ENCODE assay signal across 21 cellular contexts in the genomic region with DNA sequence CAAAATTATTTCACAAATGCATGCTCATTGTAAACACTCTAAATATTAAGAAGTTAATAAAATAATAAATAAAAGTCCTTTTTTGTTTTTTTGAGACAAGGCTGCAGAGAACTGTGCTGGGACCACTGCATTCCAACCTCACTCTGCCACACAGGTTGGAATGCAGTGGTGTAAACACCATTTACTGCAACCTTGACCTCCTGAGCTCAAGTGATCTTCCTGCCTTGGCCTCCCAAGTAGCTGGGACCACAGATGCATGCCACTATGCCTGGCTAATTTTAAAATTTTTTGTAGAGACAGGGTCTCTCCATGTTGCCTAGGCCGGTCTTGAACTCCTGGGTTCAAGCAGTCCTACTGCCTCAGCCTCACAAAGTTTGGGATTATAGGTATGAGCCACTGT.
DNase-seq lines count a peak whose midpoint lies in the region; ATAC-seq, FAIRE-seq and TF ChIP-seq lines count a peak whose summit lies in the region.
"Had no signal": no experiment of that assay in that cellular context is flagged by ENCODE, and none has a peak within 500 bp of the region (broad histone marks: within the 10 kb centered on the region; RNA-seq: fewer than 3 reads in every experiment).

No MANE protein-coding gene starts in this region.

- TF ChIP-seq EP300 in HepG2 (IDR thresholded peaks at IDR 0.05; ENCODE audit: low read depth in 2 of 2, low read length in 2 of 2), result no peak
- no peak for TF ChIP-seq EP300 in HepG2 (CRISPR knock-in tag; IDR thresholded peaks at IDR 0.05; ENCODE audit: borderline replicate concordance)
- TF ChIP-seq EP300 in H1 (IDR thresholded peaks at IDR 0.05; ENCODE audit: borderline replicate concordance in 1 of 2, low read depth in 2 of 2, low read length in 2 of 2), result no peak

- H3K36me3 ChIP-seq in HepG2 (replicated peaks in 1 of 2; ENCODE audit: control insufficient read depth in 1 of 2, insufficient read depth in 2 of 2, low read length in 2 of 2), result no peaks in the 10 kb centered on the region
- no peaks in the 10 kb centered on the region for H3K36me3 ChIP-seq in right lobe of liver
- H3K36me3 ChIP-seq in SJSA1, result no peaks in the 10 kb centered on the region
- no peaks in the 10 kb centered on the region; a peak in 1 of 8 replicates for H3K36me3 ChIP-seq in H1 (ENCODE audit: control insufficient read depth in 2 of 4, insufficient read depth in 4 of 4, low read length in 3 of 4)

- H2AK5ac ChIP-seq in H1 (ENCODE audit: low read depth, low read length), result no peak overlapping the region

- CTCF ChIA-PET in HepG2 (lab: Yijun Ruan, JAX; ENCODE audit: low intra/inter-chr PET ratio, low total read pairs) (no interaction called here), H1 (lab: Charles Lee; ENCODE audit: partially characterized antibody) (no interaction called here)
- CTCF ChIA-PET in activated CD4-positive, alpha-beta memory T cell treated with anti-CD3 and anti-CD28 coated beads for 36 hours (lab: Charles Lee), result no interaction called here

- peak; percentile 74 for ATAC-seq in HepG2
- no peak for ATAC-seq in right lobe of liver
- ATAC-seq in HG03442 (IDR thresholded peaks at IDR 0.05; ENCODE audit: unreplicated experiment), result no peak
- no peak for ATAC-seq in activated naive CD8-positive, alpha-beta T cell treated with anti-CD3 and anti-CD28 coated beads, Interleukin-2, amount 50 U/mL, for 24 hours
- ATAC-seq: A549, HCT116 had no signal

- no peak overlapping the region for H3K27ac Mint-ChIP-seq in activated CD4-positive, alpha-beta memory T cell treated with anti-CD3 and anti-CD28 coated beads for 36 hours
- no peak overlapping the region for H3K27ac Mint-ChIP-seq in activated naive CD8-positive, alpha-beta T cell treated with anti-CD3 and anti-CD28 coated beads, Interleukin-2, amount 50 U/mL, for 24 hours
- H3K27ac Mint-ChIP-seq: CD4-positive, alpha-beta T cell; HFFc6; IgD-negative memory B cell had no signal

- H3K9me3 Mint-ChIP-seq in activated CD4-positive, alpha-beta memory T cell treated with anti-CD3 and anti-CD28 coated beads for 36 hours, result peaks cover 7% of the 10 kb centered on the region
- no peaks in the 10 kb centered on the region for H3K9me3 Mint-ChIP-seq in activated naive CD8-positive, alpha-beta T cell treated with anti-CD3 and anti-CD28 coated beads, Interleukin-2, amount 50 U/mL, for 24 hours
- H3K9me3 Mint-ChIP-seq: CD4-positive, alpha-beta T cell; HFFc6; IgD-negative memory B cell had no signal

- H3K4me3 ChIP-seq in HepG2 (replicated peaks in 1 of 3; ENCODE audit: insufficient read depth in 1 of 3, low read depth in 2 of 3, low read length in 3 of 3) (no peak overlapping the region), right lobe of liver (no peak overlapping the region), SJSA1 (no peak overlapping the region), H1 (ENCODE audit: extremely low read depth in 1 of 4, insufficient read depth in 2 of 4, low read depth in 3 of 4, low read length in 4 of 4) (no peak overlapping the region)
- H3K4me3 ChIP-seq: A549 had no signal

- no peaks in the 10 kb centered on the region for H3K27me3 Mint-ChIP-seq in activated CD4-positive, alpha-beta memory T cell treated with anti-CD3 and anti-CD28 coated beads for 36 hours
- no peaks in the 10 kb centered on the region for H3K27me3 Mint-ChIP-seq in activated naive CD8-positive, alpha-beta T cell treated with anti-CD3 and anti-CD28 coated beads, Interleukin-2, amount 50 U/mL, for 24 hours
- H3K27me3 Mint-ChIP-seq: CD4-positive, alpha-beta T cell; IgD-negative memory B cell had no signal

- TF ChIP-seq POLR2A in HepG2 (IDR thresholded peaks at IDR 0.05; ENCODE audit: insufficient read depth in 1 of 2, low read depth in 2 of 2, low read length in 2 of 2) (no peak), right lobe of liver (IDR thresholded peaks at IDR 0.05) (no peak), H1 (IDR thresholded peaks at IDR 0.05; ENCODE audit: control extremely low read depth in 1 of 2, low read depth in 2 of 2, low read length in 2 of 2) (no peak)

- intact Hi-C loops in HepG2 (cut with micrococcal nuclease; ENCODE audit: unreplicated experiment) (no loop called here), right lobe of liver (cut with DNase I) (no loop called here)
- intact Hi-C loops in activated CD4-positive, alpha-beta memory T cell treated with anti-CD3 and anti-CD28 coated beads for 36 hours (cut with micrococcal nuclease), result no loop called here

- no peak overlapping the region for H4K8ac ChIP-seq in H1 (ENCODE audit: extremely low read depth, insufficient read depth, low read length)

- in situ Hi-C loops in HepG2 (cut with HindIII; ENCODE audit: extremely low pct_ligation_motif_present, low pct_unique_long_range_greater_than_20kb), result no loop called here

- TF ChIP-seq RAD21 in HepG2 (CRISPR knock-in tag; IDR thresholded peaks at IDR 0.05), result no peak
- TF ChIP-seq RAD21 in H1 (IDR thresholded peaks at IDR 0.05 in 1 of 2, conservative IDR thresholded peaks at IDR 0.05 in 1 of 2; ENCODE audit: low read depth in 2 of 2, low read length in 2 of 2), result no peak

- 8% methylated on average over 1 of the region's 1 CpG for WGBS in HepG2 (ENCODE audit: low lambda C conversion rate)
- WGBS in right lobe of liver (ENCODE audit: insufficient coverage, low coverage, low lambda C conversion rate, missing lambda C conversion rate), result 91% methylated on average over 1 of the region's 1 CpG
- 92% methylated on average over 1 of the region's 1 CpG; no CpG with 5 or more reads in 1 of the 2 experiments for WGBS in H1 (ENCODE audit: extremely low coverage in 1 of 2, insufficient coverage in 1 of 2, insufficient read length in 1 of 2, insufficient replicate concordance in 2 of 2, low coverage in 1 of 2, low lambda C conversion rate in 2 of 2, missing lambda C conversion rate in 1 of 2), 2 experiments

- H3K23ac ChIP-seq in H1 (ENCODE audit: insufficient read length), result no peak overlapping the region

- no peaks in the 10 kb centered on the region for H3K23me2 ChIP-seq in H1 (ENCODE audit: low read depth, low read length)

- H3K9ac ChIP-seq in HepG2 (ENCODE audit: insufficient read depth, low read depth, low read length) (no peak overlapping the region), H1 (replicated peaks in 1 of 4; ENCODE audit: extremely low read depth in 1 of 4, low read depth in 3 of 4, low read length in 3 of 4) (no peak overlapping the region)

- no peak overlapping the region for H3K18ac ChIP-seq in H1 (ENCODE audit: extremely low read depth, low read length)

- POLR2A ChIA-PET in HepG2 (lab: Yijun Ruan, JAX) (no interaction called here), H1 (lab: Charles Lee; ENCODE audit: partially characterized antibody) (no interaction called here)
- POLR2A ChIA-PET in activated CD4-positive, alpha-beta memory T cell treated with anti-CD3 and anti-CD28 coated beads for 36 hours (lab: Charles Lee), result no interaction called here

- H3K79me1 ChIP-seq in H1 (ENCODE audit: low read depth, low read length), result no peaks in the 10 kb centered on the region

- H3K14ac ChIP-seq in H1 (ENCODE audit: insufficient read length), result no peak overlapping the region

- no peak overlapping the region for H2BK120ac ChIP-seq in H1 (replicated peaks; ENCODE audit: low read depth, low read length)

- H3K4me2 ChIP-seq in HepG2 (ENCODE audit: low read depth, low read length), result no peak overlapping the region
- H3K4me2 ChIP-seq in H1 (ENCODE audit: insufficient read depth in 1 of 2, low read depth in 2 of 2, low read length in 2 of 2), result no peak overlapping the region
- H3K4me2 ChIP-seq: A549 had no signal

- H3K27ac ChIP-seq in HepG2 (ENCODE audit: extremely low read length, insufficient read depth, low read length), result no peak overlapping the region
- no peak overlapping the region for H3K27ac ChIP-seq in right lobe of liver
- peak overlapping the region; percentile 67 for H3K27ac ChIP-seq in SJSA1
- H3K27ac ChIP-seq in H1 (ENCODE audit: low read depth, low read length), result no peak overlapping the region
- H3K27ac ChIP-seq: 22Rv1, A549, C4-2B had no signal

- H2BK15ac ChIP-seq in H1 (ENCODE audit: low read length), result no peak overlapping the region

- BruUV-seq in HepG2 (replicated peaks; lab: Mats Ljungman, UMichigan), result no TSS peak

- no peaks in the 10 kb centered on the region for H3K4me1 ChIP-seq in HepG2 (ENCODE audit: insufficient read depth, low read length)
- H3K4me1 ChIP-seq in right lobe of liver, result no peaks in the 10 kb centered on the region
- peaks cover 17% of the 10 kb centered on the region for H3K4me1 ChIP-seq in SJSA1 (replicated peaks)
- no peaks in the 10 kb centered on the region for H3K4me1 ChIP-seq in H1 (replicated peaks in 1 of 4; ENCODE audit: control insufficient read depth in 3 of 4, insufficient read depth in 4 of 4, low read length in 3 of 4)
- H3K4me1 ChIP-seq: A549, Caco-2 had no signal

- H4K20me1 ChIP-seq in HepG2 (ENCODE audit: insufficient read depth, low read length), result no peaks in the 10 kb centered on the region
- H4K20me1 ChIP-seq in H1 (replicated peaks in 1 of 2; ENCODE audit: control insufficient read depth in 1 of 2, insufficient read depth in 2 of 2, low read length in 2 of 2), result no peaks in the 10 kb centered on the region

- no peak overlapping the region for H3K4me3 Mint-ChIP-seq in activated CD4-positive, alpha-beta memory T cell treated with anti-CD3 and anti-CD28 coated beads for 36 hours
- no peak overlapping the region for H3K4me3 Mint-ChIP-seq in activated naive CD8-positive, alpha-beta T cell treated with anti-CD3 and anti-CD28 coated beads, Interleukin-2, amount 50 U/mL, for 24 hours
- H3K4me3 Mint-ChIP-seq: CD4-positive, alpha-beta T cell; HFFc6; IgD-negative memory B cell had no signal

- H2AFZ ChIP-seq in HepG2 (ENCODE audit: low read length) (no peak overlapping the region), H1 (ENCODE audit: low read length) (no peak overlapping the region)

- no peak overlapping the region for H4K5ac ChIP-seq in H1 (ENCODE audit: insufficient read length, low read depth, low read length)

- H3K79me2 ChIP-seq in HepG2 (ENCODE audit: insufficient read depth, low read length) (no peaks in the 10 kb centered on the region), H1 (ENCODE audit: control insufficient read depth in 1 of 2, insufficient read depth in 2 of 2, low read length in 2 of 2) (no peaks in the 10 kb centered on the region)

- TF ChIP-seq CTCF in HepG2 (CRISPR knock-in tag; IDR thresholded peaks at IDR 0.05), result no peak
- TF ChIP-seq CTCF in right lobe of liver (IDR thresholded peaks at IDR 0.05), result no peak
- no peak for TF ChIP-seq CTCF in H1 (IDR thresholded peaks at IDR 0.05; ENCODE audit: control extremely low read depth in 1 of 3, insufficient read depth in 1 of 3, low read depth in 1 of 3, low read length in 3 of 3)

- H2BK20ac ChIP-seq in H1 (ENCODE audit: low read length), result no peak overlapping the region

- peak; percentile 28 for FAIRE-seq in HepG2 (lab: Jason Lieb, UNC)
- FAIRE-seq in H1 (lab: Jason Lieb, UNC), result no peak
- FAIRE-seq: A549, D721Med, HTR-8/SVneo had no signal

- H3K9me3 ChIP-seq in HepG2 (ENCODE audit: low read length) (no peaks in the 10 kb centered on the region), right lobe of liver (no peaks in the 10 kb centered on the region), SJSA1 (replicated peaks) (no peaks in the 10 kb centered on the region), H1 (ENCODE audit: insufficient read depth in 2 of 2, low read depth in 1 of 2, low read length in 1 of 2) (peaks cover 0 to 6% of the 10 kb centered on the region in 2 experiments; a peak in 1 of 4 replicates)
- H3K9me3 ChIP-seq: A549, Caco-2 had no signal

- peak; percentile 14 for DNase-seq in HepG2 (ENCODE audit: low spot score)
- no peak for DNase-seq in right lobe of liver
- DNase-seq in SJSA1 (ENCODE audit: low read depth in 1 of 2, low spot score in 2 of 2), result peak; percentile 57 to 66
- DNase-seq in H1 (ENCODE audit: low read depth in 1 of 2, low spot score in 2 of 2), result no peak
- DNase-seq in activated CD4-positive, alpha-beta memory T cell treated with anti-CD3 and anti-CD28 coated beads for 36 hours, result no peak
- DNase-seq in activated naive CD8-positive, alpha-beta T cell treated with anti-CD3 and anti-CD28 coated beads, Interleukin-2, amount 50 U/mL, for 24 hours, result no peak
- DNase-seq: AML-193; Caco-2; CD4-positive, alpha-beta T cell; DMS79; GF-D8; H7; HFFc6 had no signal

- no peak overlapping the region for H3K4ac ChIP-seq in H1 (replicated peaks; ENCODE audit: insufficient read length, low read depth, low read length)

- H3K4me1 Mint-ChIP-seq in activated CD4-positive, alpha-beta memory T cell treated with anti-CD3 and anti-CD28 coated beads for 36 hours (ENCODE audit: low read depth), result no peaks in the 10 kb centered on the region
- H3K4me1 Mint-ChIP-seq in activated naive CD8-positive, alpha-beta T cell treated with anti-CD3 and anti-CD28 coated beads, Interleukin-2, amount 50 U/mL, for 24 hours, result no peaks in the 10 kb centered on the region

- H3K36me3 Mint-ChIP-seq in activated CD4-positive, alpha-beta memory T cell treated with anti-CD3 and anti-CD28 coated beads for 36 hours, result no peaks in the 10 kb centered on the region
- no peaks in the 10 kb centered on the region for H3K36me3 Mint-ChIP-seq in activated naive CD8-positive, alpha-beta T cell treated with anti-CD3 and anti-CD28 coated beads, Interleukin-2, amount 50 U/mL, for 24 hours (ENCODE audit: low read depth)
- H3K36me3 Mint-ChIP-seq: IgD-negative memory B cell had no signal

- H2BK5ac ChIP-seq in H1 (ENCODE audit: low read depth, low read length), result no peak overlapping the region

- H3K27me3 ChIP-seq in HepG2 (ENCODE audit: control insufficient read depth in 1 of 2, insufficient read depth in 2 of 2, low read length in 2 of 2), result no peaks in the 10 kb centered on the region
- no peaks in the 10 kb centered on the region for H3K27me3 ChIP-seq in right lobe of liver
- no peaks in the 10 kb centered on the region for H3K27me3 ChIP-seq in SJSA1 (replicated peaks)
- no peaks in the 10 kb centered on the region for H3K27me3 ChIP-seq in H1 (replicated peaks in 1 of 4; ENCODE audit: control insufficient read depth in 3 of 4, extremely low read depth in 1 of 4, insufficient read depth in 3 of 4, low read length in 3 of 4)

- no peak overlapping the region for H2BK12ac ChIP-seq in H1 (ENCODE audit: low read depth, low read length)

- no peak overlapping the region for H3K56ac ChIP-seq in H1 (replicated peaks; ENCODE audit: insufficient read length, low read depth, low read length)

- H4K91ac ChIP-seq in H1 (replicated peaks; ENCODE audit: insufficient read length, low read length), result no peak overlapping the region

Comparison
In these comparisons a context has a peak if more than half of its experiments do, and no peak if none do; other contexts are left out.
1. DNase-seq: peak in HepG2 (single experiment) and SJSA1 (2 of 2); none in right lobe of liver (0 of 3), H1 (0 of 2), activated CD4-positive, alpha-beta memory T cell treated with anti-CD3 and anti-CD28 coated beads for 36 hours (single experiment) and activated naive CD8-positive, alpha-beta T cell treated with anti-CD3 and anti-CD28 coated beads, Interleukin-2, amount 50 U/mL, for 24 hours (single experiment).